ENCODE assay signal across 1 cellular context in the genomic region with DNA sequence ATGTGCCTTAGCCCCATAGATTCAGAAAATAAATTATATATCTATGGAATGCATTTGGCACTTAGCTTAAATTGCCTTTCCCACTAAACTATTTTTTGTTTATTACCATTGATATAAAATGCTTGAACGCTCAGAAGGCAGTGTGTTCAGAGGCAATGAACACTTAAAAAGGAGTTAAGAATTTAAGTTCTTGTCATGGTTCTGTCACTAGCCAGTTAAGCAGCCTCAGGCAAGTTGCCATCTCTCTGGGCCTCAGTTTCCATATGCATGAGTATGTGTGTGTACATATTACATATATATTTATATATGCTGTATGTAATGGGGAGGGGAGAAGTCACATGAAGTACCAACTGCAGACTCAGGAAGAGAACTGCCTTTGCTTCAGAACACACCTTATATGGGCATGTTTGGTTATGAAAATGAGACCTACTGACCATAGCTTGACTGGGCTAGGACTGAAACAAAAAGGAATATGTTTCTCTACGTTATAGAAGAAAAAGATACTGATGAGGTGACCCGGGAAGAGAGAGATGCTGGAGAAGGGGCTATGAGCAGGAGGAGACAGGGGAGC.
TF ChIP-seq lines count a peak whose summit lies in the region.

No MANE protein-coding gene starts in this region.

TF ChIP-seq in IMR-90, 13 proteins besides CTCF, POLR2A, EP300 and RAD21 (continued from another document):
- TF ChIP-seq FOS (IDR thresholded peaks at IDR 0.05; ENCODE audit: low read depth, low read length) (no peak), BHLHE40 (IDR thresholded peaks at IDR 0.05; ENCODE audit: low read depth, low read length) (no peak), RFX5 (IDR thresholded peaks at IDR 0.05; ENCODE audit: low read depth, low read length) (no peak), RCOR1 (IDR thresholded peaks at IDR 0.05; ENCODE audit: insufficient replicate concordance, low read length) (no peak), MAFK (IDR thresholded peaks at IDR 0.05; ENCODE audit: low read depth, low read length) (no peak)
